ENCODE assay signal across 8 cellular contexts in genomic region chr18:79400591-79401381, GRCh38. TPM values are rescaled to one million over a fixed set of nuclear protein-coding genes. Genes with fewer than 3 reads are reported as not detected.
DNase-seq lines count a peak whose midpoint lies in the region; ATAC-seq and TF ChIP-seq lines count a peak whose summit lies in the region.

No MANE protein-coding gene starts in this region.

- no peak for TF ChIP-seq CTCF in GM23338 (conservative IDR thresholded peaks at IDR 0.05; ENCODE audit: low read depth in 2 of 2)
- TF ChIP-seq CTCF in endothelial cell (IDR thresholded peaks at IDR 0.05; ENCODE audit: unreplicated experiment): no peak
- TF ChIP-seq CTCF in ovary (IDR thresholded peaks at IDR 0.05): no peak

- WGBS in ovary, 3 donors: 23 to 64% (median 63%) methylated on average over 18 to 50 of the region's 58 CpGs

- peaks cover 17% of the 10 kb centered on the region for H3K4me1 ChIP-seq in GM23338 (ENCODE audit: insufficient read depth)
- H3K4me1 ChIP-seq in ovary (ENCODE audit: insufficient read depth): peaks cover 7% of the 10 kb centered on the region

- TF ChIP-seq EP300 in ovary (IDR thresholded peaks at IDR 0.05): no peak

- 0 out of 2 replicates have a peak, but pooled peaks cover 8% of the 10 kb centered on the region for H3F3A ChIP-seq in GM23338 (replicated peaks; ENCODE audit: low read depth)

- H3K79me2 ChIP-seq in GM23338 (replicated peaks; ENCODE audit: insufficient read depth): no peaks in the 10 kb centered on the region

- H3K9me3 Mint-ChIP-seq in GM23338: peaks cover 3% of the 10 kb centered on the region; the same call in 1 of the 3 replicates
- no peaks in the 10 kb centered on the region for H3K9me3 Mint-ChIP-seq in activated CD4-positive, alpha-beta T cell treated with anti-CD3 and anti-CD28 coated beads, Interleukin-2, amount 10 ng/mL, durations not matched to agents 24 days and 14 days
- no peaks in the 10 kb centered on the region for H3K9me3 Mint-ChIP-seq in endothelial cell (ENCODE audit: unreplicated experiment)

- H3K4me1 Mint-ChIP-seq in GM23338: peaks cover 20% of the 10 kb centered on the region
- H3K4me1 Mint-ChIP-seq in activated CD4-positive, alpha-beta T cell treated with anti-CD3 and anti-CD28 coated beads, Interleukin-2, amount 10 ng/mL, durations not matched to agents 24 days and 14 days: peaks cover 49% of the 10 kb centered on the region
- peaks cover 29% of the 10 kb centered on the region for H3K4me1 Mint-ChIP-seq in endothelial cell (ENCODE audit: unreplicated experiment)

- intact Hi-C loops in activated CD4-positive, alpha-beta T cell treated with anti-CD3 and anti-CD28 coated beads, Interleukin-2, amount 10 ng/mL, durations not matched to agents 24 days and 14 days (cut with micrococcal nuclease): no loop called here
- intact Hi-C loops in ovary (cut with DNase I): no loop called here

- H3K4me3 ChIP-seq in GM23338: peak overlapping the region; percentile 64
- H3K4me3 ChIP-seq in ovary: peak overlapping the region; percentile 84

- H3K36me3 Mint-ChIP-seq in GM23338 (ENCODE audit: low read depth) (no peaks in the 10 kb centered on the region), endothelial cell (ENCODE audit: low read depth, unreplicated experiment) (peaks cover 9% of the 10 kb centered on the region)
- H3K36me3 Mint-ChIP-seq in activated CD4-positive, alpha-beta T cell treated with anti-CD3 and anti-CD28 coated beads, Interleukin-2, amount 10 ng/mL, durations not matched to agents 24 days and 14 days (ENCODE audit: low read depth): peaks cover 48% of the 10 kb centered on the region

- H3K9me2 ChIP-seq in GM23338 (ENCODE audit: insufficient read depth): no peaks in the 10 kb centered on the region

- H3K4me3 Mint-ChIP-seq in GM23338: peak overlapping the region; percentile 69
- peak overlapping the region; percentile 83 for H3K4me3 Mint-ChIP-seq in activated CD4-positive, alpha-beta T cell treated with anti-CD3 and anti-CD28 coated beads, Interleukin-2, amount 10 ng/mL, durations not matched to agents 24 days and 14 days
- H3K4me3 Mint-ChIP-seq in endothelial cell (ENCODE audit: unreplicated experiment): peak overlapping the region; percentile 89

- H3K27ac ChIP-seq in GM23338 (ENCODE audit: low read depth) (no peak overlapping the region), ovary (peak overlapping the region; percentile 28 to 92)

- TF ChIP-seq POLR2A in ovary (IDR thresholded peaks at IDR 0.05): no peak

- peak overlapping the region; percentile 67; the same call in 1 of the 2 replicates for H3K4me2 ChIP-seq in GM23338

- no peaks in the 10 kb centered on the region for H3K36me3 ChIP-seq in GM23338 (ENCODE audit: insufficient read depth)
- H3K36me3 ChIP-seq in ovary: no peaks in the 10 kb centered on the region

- DNase-seq in GM23338 (ENCODE audit: low spot score): no peak
- peak; percentile 86 for DNase-seq in activated CD4-positive, alpha-beta T cell treated with anti-CD3 and anti-CD28 coated beads, Interleukin-2, amount 10 ng/mL, durations not matched to agents 24 days and 14 days
- no peak for DNase-seq in endothelial cell (ENCODE audit: low spot score)
- DNase-seq in ovary: peak in 2 of 5 donors; percentile 66 to 74
- no peak for DNase-seq in NCI-H524 treated with DMSO at 0.1 percent for 48 hours (lab: John Stamatoyannopoulos, UW)
- DNase-seq in NCI-H1694 (lab: John Stamatoyannopoulos, UW): no peak
- no peak for DNase-seq in NCI-H510A (lab: John Stamatoyannopoulos, UW)

- no peak overlapping the region for H2AFZ ChIP-seq in GM23338

- H4K20me1 ChIP-seq in GM23338 (replicated peaks; ENCODE audit: insufficient read depth): no peaks in the 10 kb centered on the region; the same call in 1 of the 2 replicates

- H3K9me3 ChIP-seq in ovary: no peaks in the 10 kb centered on the region

- H3K27ac Mint-ChIP-seq in GM23338 (no peak overlapping the region), endothelial cell (ENCODE audit: unreplicated experiment) (peak overlapping the region; percentile 77)
- H3K27ac Mint-ChIP-seq in activated CD4-positive, alpha-beta T cell treated with anti-CD3 and anti-CD28 coated beads, Interleukin-2, amount 10 ng/mL, durations not matched to agents 24 days and 14 days: peak overlapping the region; percentile 96

- ATAC-seq in GM23338 (no peak), HG02938 (IDR thresholded peaks at IDR 0.05; ENCODE audit: unreplicated experiment) (no peak)

- H3K27me3 ChIP-seq in GM23338 (ENCODE audit: insufficient read depth): peaks cover 42% of the 10 kb centered on the region
- H3K27me3 ChIP-seq in ovary: no peaks in the 10 kb centered on the region

- H3K27me3 Mint-ChIP-seq in GM23338 (ENCODE audit: insufficient read depth, low read depth, poor library complexity) (peaks cover 42% of the 10 kb centered on the region), endothelial cell (ENCODE audit: unreplicated experiment) (peaks cover 28% of the 10 kb centered on the region)
- H3K27me3 Mint-ChIP-seq in activated CD4-positive, alpha-beta T cell treated with anti-CD3 and anti-CD28 coated beads, Interleukin-2, amount 10 ng/mL, durations not matched to agents 24 days and 14 days: no peaks in the 10 kb centered on the region

TF ChIP-seq in GM23338, 12 proteins besides CTCF, POLR2A, EP300 and RAD21 (continues in another document):
- TF ChIP-seq STAT1 (IDR thresholded peaks at IDR 0.05; ENCODE audit: unreplicated experiment) (no peak), ZNF114 (CRISPR knock-in tag; IDR thresholded peaks at IDR 0.05) (no peak), EZH2 (IDR thresholded peaks at IDR 0.05; ENCODE audit: low read depth, unreplicated experiment) (no peak), JUNB (IDR thresholded peaks at IDR 0.05; ENCODE audit: unreplicated experiment) (no peak), ZNF331 (CRISPR knock-in tag; IDR thresholded peaks at IDR 0.05; ENCODE audit: low read depth) (no peak), ETS1 (IDR thresholded peaks at IDR 0.05) (no peak), REST (IDR thresholded peaks at IDR 0.05; ENCODE audit: unreplicated experiment) (no peak), EZH2phosphoT487 (IDR thresholded peaks at IDR 0.05; ENCODE audit: unreplicated experiment) (no peak), POLR2AphosphoS5 (IDR thresholded peaks at IDR 0.05; ENCODE audit: low read depth) (no peak), CREB1 (CRISPR knock-in tag; IDR thresholded peaks at IDR 0.05; ENCODE audit: low read depth) (no peak)

RNA-seq across cellular contexts. Expression of gene NFATC1, which starts 5.1 kb away (rescaled TPM):
- total RNA-seq in GM23338 (2014; rRNA removed; shearing (Covaris generic)): 5.0 and 6.4 TPM in 2 replicates
- polyA plus RNA-seq in GM23338 (2016; fragmentation: Nextera tagmentation; extraction: Ambion mirVana) (2.7 and 3.9 TPM in 2 replicates), ovary (10 to 100 TPM in 1 of 2 donors, 1 to 10 TPM in 1; 8.4 to 12.2 TPM)
- 105 and 107 TPM in 2 replicates for total RNA-seq in activated CD4-positive, alpha-beta T cell treated with anti-CD3 and anti-CD28 coated beads, Interleukin-2, amount 10 ng/mL, durations not matched to agents 24 days and 14 days
- total RNA-seq in endothelial cell (ENCODE audit: unreplicated experiment) (40.6 TPM), ovary (10 to 100 TPM; 10.2 to 28.3 (median 12.3) TPM)
